In genomic region chr10:71770255-71770654, GRCh38 we compare ENCODE assay signal across 10 cellular contexts. TPM values are rescaled to one million over a fixed set of nuclear protein-coding genes. Genes with fewer than 3 reads are reported as not detected.
DNase-seq lines count a peak whose midpoint lies in the region; ATAC-seq and TF ChIP-seq lines count a peak whose summit lies in the region.
"Had no signal": no experiment of that assay in that cellular context is flagged by ENCODE, and none has a peak within 500 bp of the region (broad histone marks: within the 10 kb centered on the region; RNA-seq: fewer than 3 reads in every experiment).

No MANE protein-coding gene starts in this region.

- intact Hi-C loops in activated CD4-positive, alpha-beta T cell treated with anti-CD3 and anti-CD28 coated beads for 36 hours (cut with DNase I, micrococcal nuclease): loop anchor here in 1 of 2 experiments (5.0 to 10.0 kb wide), 2 partner anchors 447 to 525 kb away; partner anchors contain the start of genes ANAPC16 and ASCC1
- intact Hi-C loops in adrenal gland (cut with DNase I): loop anchor here in 1 of 2 donors (5.0 kb wide), 1 partner anchor 38 kb away; no protein-coding TSS in a partner anchor
- intact Hi-C loops in left lung (cut with DNase I): no loop called here
- intact Hi-C loops in thyroid gland (cut with DNase I): no loop called here

- TF ChIP-seq POLR2A in adrenal gland (IDR thresholded peaks at IDR 0.05) (no peak), thyroid gland (IDR thresholded peaks at IDR 0.05) (no peak)

- H3K4me1 ChIP-seq in adrenal gland (replicated peaks in 1 of 2) (peaks cover 31 to 81% of the 10 kb centered on the region in 2 donors), left lung (peaks cover 48 to 99% of the 10 kb centered on the region in 2 donors), thyroid gland (peaks cover 15 to 86% of the 10 kb centered on the region in 2 donors)

- H3K27me3 ChIP-seq in adrenal gland (no peaks in the 10 kb centered on the region), left lung (no peaks in the 10 kb centered on the region), thyroid gland (no peaks in the 10 kb centered on the region)

- ATAC-seq in activated CD4-positive, alpha-beta T cell treated with anti-CD3 and anti-CD28 coated beads for 36 hours: no peak
- no peak for ATAC-seq in left lung
- ATAC-seq in HG03378 (IDR thresholded peaks at IDR 0.05; ENCODE audit: unreplicated experiment): no peak
- ATAC-seq in GM18907 (IDR thresholded peaks at IDR 0.05; ENCODE audit: unreplicated experiment): no peak
- ATAC-seq: left lobe of liver had no signal

- H3K27ac ChIP-seq in adrenal gland (peak overlapping the region in 4 of 5 donors; percentile 34 to 90 (median 72)), left lung (peak overlapping the region; percentile 88 to 92), thyroid gland (peak overlapping the region in 2 of 3 donors; percentile 85 to 87)

- POLR2A ChIA-PET in activated CD4-positive, alpha-beta T cell treated with anti-CD3 and anti-CD28 coated beads for 36 hours (lab: Charles Lee): no interaction called here

- no peaks in the 10 kb centered on the region for H3K9me3 Mint-ChIP-seq in activated CD4-positive, alpha-beta T cell treated with anti-CD3 and anti-CD28 coated beads for 36 hours (ENCODE audit: low read depth)

- no peaks in the 10 kb centered on the region for H3K36me3 ChIP-seq in adrenal gland (replicated peaks in 1 of 2)
- peaks cover 0 to 31% of the 10 kb centered on the region in 2 donors for H3K36me3 ChIP-seq in left lung
- H3K36me3 ChIP-seq in thyroid gland: no peaks in the 10 kb centered on the region

- peak overlapping the region; percentile 92 for H3K4me3 Mint-ChIP-seq in activated CD4-positive, alpha-beta T cell treated with anti-CD3 and anti-CD28 coated beads for 36 hours

- H3K9me3 ChIP-seq in adrenal gland (replicated peaks in 1 of 3): no peaks in the 10 kb centered on the region
- no peaks in the 10 kb centered on the region for H3K9me3 ChIP-seq in left lung
- H3K9me3 ChIP-seq in thyroid gland: no peaks in the 10 kb centered on the region

- peaks cover 72% of the 10 kb centered on the region for H3K4me1 Mint-ChIP-seq in activated CD4-positive, alpha-beta T cell treated with anti-CD3 and anti-CD28 coated beads for 36 hours

- CTCF ChIA-PET in activated CD4-positive, alpha-beta T cell treated with anti-CD3 and anti-CD28 coated beads for 36 hours (lab: Charles Lee): interaction anchor here (1.2 to 7.7 kb wide), 4 partner anchors 14 to 73 kb away, joined by 4 to 54 read pairs (median 24); no protein-coding TSS in a partner anchor

- H3K27ac Mint-ChIP-seq in activated CD4-positive, alpha-beta T cell treated with anti-CD3 and anti-CD28 coated beads for 36 hours: peak overlapping the region; percentile 97

- TF ChIP-seq CTCF in adrenal gland (IDR thresholded peaks at IDR 0.05) (no peak), left lung (IDR thresholded peaks at IDR 0.05) (no peak), thyroid gland (IDR thresholded peaks at IDR 0.05) (no peak)

- no peaks in the 10 kb centered on the region for H3K27me3 Mint-ChIP-seq in activated CD4-positive, alpha-beta T cell treated with anti-CD3 and anti-CD28 coated beads for 36 hours

- WGBS in adrenal gland, 4 donors: 77 to 88% (median 84%) methylated on average over 2 to 3 of the region's 3 CpGs
- 74 to 82% methylated on average over 2 of the region's 3 CpGs for WGBS in thyroid gland, 2 donors

- no peak overlapping the region for H3K4me3 ChIP-seq in adrenal gland
- peak overlapping the region in 1 of 2 donors; percentile 68 for H3K4me3 ChIP-seq in left lung
- no peak overlapping the region for H3K4me3 ChIP-seq in thyroid gland (replicated peaks in 1 of 3)

- H3K36me3 Mint-ChIP-seq in activated CD4-positive, alpha-beta T cell treated with anti-CD3 and anti-CD28 coated beads for 36 hours (ENCODE audit: low read depth): peaks cover 56% of the 10 kb centered on the region

- DNase-seq in activated CD4-positive, alpha-beta T cell treated with anti-CD3 and anti-CD28 coated beads for 36 hours: no peak
- no peak for DNase-seq in activated CD4-positive, alpha-beta T cell treated with anti-CD3 and anti-CD28 coated beads for 1 hour
- DNase-seq in adrenal gland (no peak), left lung (no peak), thyroid gland (no peak), dedifferentiated amniotic fluid mesenchymal stem cell (ENCODE audit: extremely low spot score) (no peak)

RNA-seq across cellular contexts. Expression of gene VSIR, which starts 3.1 kb away (rescaled TPM):
- total RNA-seq in activated CD4-positive, alpha-beta T cell treated with anti-CD3 and anti-CD28 coated beads for 36 hours: 100 to 1,000 TPM in 1 of 2 experiments, 10 to 100 TPM in 1; 78.2 to 104 TPM
- total RNA-seq in adrenal gland (10 to 100 TPM; 14.1 to 71.7 (median 41.5) TPM), left lung (100 to 1,000 TPM in 1 of 2 donors, 10 to 100 TPM in 1; 46.7 to 133 TPM), thyroid gland (10 to 100 TPM; 20.0 to 27.2 (median 21.3) TPM)
- 10 to 100 TPM; 10.8 to 17.1 (median 15.3) TPM for polyA plus RNA-seq in adrenal gland
- total RNA-seq: A673 had no signal

RNA-seq across cellular contexts. Expression of gene C10orf105, which starts 50.7 kb away (rescaled TPM):
- under 1 TPM; 0.34 to 0.40 TPM for total RNA-seq in activated CD4-positive, alpha-beta T cell treated with anti-CD3 and anti-CD28 coated beads for 36 hours
- total RNA-seq in adrenal gland (under 1 TPM in 6 of 8 donors, not detected in 2; 0.07 to 0.48 (median 0.11) TPM), left lung (1 to 10 TPM in 1 of 2 donors, under 1 TPM in 1; 0.17 to 1.0 TPM), thyroid gland (not detected)
- under 1 TPM; 0.07 to 0.08 (median 0.07) TPM for polyA plus RNA-seq in adrenal gland
- total RNA-seq: A673, left lobe of liver had no signal
